ENCODE assay signal across 10 cellular contexts in genomic region chr17:44733753-44734152, GRCh38. TPM values are rescaled to one million over a fixed set of nuclear protein-coding genes. Genes with fewer than 3 reads are reported as not detected.
A peak's percentile ranks its signal among the peaks of the same experiment; 100 is the strongest.
DNase-seq lines count a peak whose midpoint lies in the region; ATAC-seq and TF ChIP-seq lines count a peak whose summit lies in the region.
"Had no signal": no experiment of that assay in that cellular context is flagged by ENCODE, and none has a peak within 500 bp of the region (broad histone marks: within the 10 kb centered on the region; RNA-seq: fewer than 3 reads in every experiment).

No MANE protein-coding gene starts in this region.

- H3K27ac Mint-ChIP-seq in CD8-positive, alpha-beta memory T cell, result peak overlapping the region in 1 of 8 donors; percentile 33

- peaks cover 0 to 10% (median 3%) of the 10 kb centered on the region in 3 donors for H3K36me3 Mint-ChIP-seq in CD8-positive, alpha-beta memory T cell

- H3K36me3 ChIP-seq in DND-41 (ENCODE audit: insufficient read depth, low read length) (peaks cover 59% of the 10 kb centered on the region), HUES48 (ENCODE audit: control insufficient read depth, insufficient read depth, low read length) (peaks cover 63% of the 10 kb centered on the region)
- H3K36me3 ChIP-seq in CD8-positive, alpha-beta memory T cell (ENCODE audit: insufficient read depth, low read length), result no peaks in the 10 kb centered on the region

- no peaks in the 10 kb centered on the region for H3K9me3 Mint-ChIP-seq in CD8-positive, alpha-beta memory T cell

- DNase-seq in DND-41 (no peak), astrocyte of the cerebellum (ENCODE audit: low read depth) (no peak), iris pigment epithelial cell (ENCODE audit: low read depth) (peak; percentile 16), HK-2 (ENCODE audit: unreplicated experiment) (no peak)
- DNase-seq in CD8-positive, alpha-beta memory T cell, result no peak
- DNase-seq: NCI-H1436 had no signal

- no peak overlapping the region for H3K4me2 ChIP-seq in DND-41 (ENCODE audit: insufficient read depth, low read length)

- no peak overlapping the region for H2AFZ ChIP-seq in DND-41 (ENCODE audit: low read depth, low read length)

- ATAC-seq in DND-41 (ENCODE audit: insufficient read depth, low read depth) (peak; percentile 69), GM19467 (IDR thresholded peaks at IDR 0.05; ENCODE audit: unreplicated experiment) (no peak), HG02852 (IDR thresholded peaks at IDR 0.05; ENCODE audit: unreplicated experiment) (no peak)
- ATAC-seq: left lobe of liver had no signal

- H3K4me3 ChIP-seq in DND-41 (ENCODE audit: low read depth in 1 of 2, low read length in 2 of 2), result no peak overlapping the region
- no peak overlapping the region for H3K4me3 ChIP-seq in HUES48 (ENCODE audit: low read depth, low read length)
- H3K4me3 ChIP-seq in astrocyte of the cerebellum (ENCODE audit: low read depth, low read length), result no peak overlapping the region
- H3K4me3 ChIP-seq in CD8-positive, alpha-beta memory T cell (ENCODE audit: low read length), result no peak overlapping the region

- no peaks in the 10 kb centered on the region for H3K9me3 ChIP-seq in DND-41 (ENCODE audit: insufficient read depth, low read length, severe bottlenecking)
- no peaks in the 10 kb centered on the region for H3K9me3 ChIP-seq in HUES48 (ENCODE audit: control insufficient read depth, insufficient read depth, low read length)
- H3K9me3 ChIP-seq in CD8-positive, alpha-beta memory T cell (ENCODE audit: low read length), result no peaks in the 10 kb centered on the region

- H4K20me1 ChIP-seq in DND-41 (ENCODE audit: insufficient read depth, low read length), result no peaks in the 10 kb centered on the region

- no peaks in the 10 kb centered on the region for H3K27me3 ChIP-seq in DND-41 (ENCODE audit: insufficient read depth, low read length, poor library complexity)
- no peaks in the 10 kb centered on the region for H3K27me3 ChIP-seq in HUES48 (ENCODE audit: control insufficient read depth, insufficient read depth, low read length)
- H3K27me3 ChIP-seq in CD8-positive, alpha-beta memory T cell (ENCODE audit: insufficient read depth, low read length, poor library complexity, severe bottlenecking), result no peaks in the 10 kb centered on the region

- TF ChIP-seq CTCF in DND-41 (IDR thresholded peaks at IDR 0.05; ENCODE audit: borderline replicate concordance, extremely low read depth, low read length, poor library complexity, severe bottlenecking) (peak; percentile 51), astrocyte of the cerebellum (IDR thresholded peaks at IDR 0.05; ENCODE audit: low read depth, low read length, missing control alignments) (peak; percentile 61)

- H3K79me2 ChIP-seq in DND-41 (ENCODE audit: insufficient read depth, low read length), result no peaks in the 10 kb centered on the region

- POLR2A ChIA-PET in CD8-positive, alpha-beta memory T cell (lab: Charles Lee), result no interaction called here

- CTCF ChIA-PET in CD8-positive, alpha-beta memory T cell (lab: Charles Lee), result no interaction called here

- no peaks in the 10 kb centered on the region for H3K4me1 ChIP-seq in DND-41 (ENCODE audit: insufficient read depth, low read length)
- peaks cover 8% of the 10 kb centered on the region; the same call in 1 of the 2 replicates for H3K4me1 ChIP-seq in HUES48 (ENCODE audit: control insufficient read depth, insufficient read depth, low read length)
- no peaks in the 10 kb centered on the region for H3K4me1 ChIP-seq in CD8-positive, alpha-beta memory T cell (ENCODE audit: insufficient read depth, low read length)

- no peak overlapping the region for H3K4me3 Mint-ChIP-seq in CD8-positive, alpha-beta memory T cell

- H3K4me1 Mint-ChIP-seq in CD8-positive, alpha-beta memory T cell, result no peaks in the 10 kb centered on the region

- no peaks in the 10 kb centered on the region for H3K27me3 Mint-ChIP-seq in CD8-positive, alpha-beta memory T cell

- H3K9ac ChIP-seq in DND-41 (ENCODE audit: low read depth, low read length), result no peak overlapping the region
- no peak overlapping the region for H3K9ac ChIP-seq in HUES48 (ENCODE audit: low read depth, low read length)

- in situ Hi-C loops in astrocyte of the cerebellum (cut with HindIII; ENCODE audit: low sequenced_read_pairs), result no loop called here

- H3K27ac ChIP-seq in DND-41 (ENCODE audit: low read length) (no peak overlapping the region), HUES48 (ENCODE audit: low read depth, low read length) (peak overlapping the region; percentile 22)
- H3K27ac ChIP-seq in CD8-positive, alpha-beta memory T cell (ENCODE audit: low read depth, low read length), result no peak overlapping the region

RNA-seq across cellular contexts. Expression of gene ADAM11, which starts 25.0 kb away (rescaled TPM):
- total RNA-seq in CD8-positive, alpha-beta memory T cell, result under 1 TPM; 0.35 to 0.71 TPM
- polyA plus RNA-seq in CD8-positive, alpha-beta memory T cell, result not detected

RNA-seq across cellular contexts. Expression of gene DBF4B, which starts 25.3 kb away (rescaled TPM):
- total RNA-seq in CD8-positive, alpha-beta memory T cell, result 10 to 100 TPM; 15.2 to 16.1 TPM
- 0.75 TPM for polyA plus RNA-seq in CD8-positive, alpha-beta memory T cell

RNA-seq across cellular contexts. Expression of gene CCDC43, which starts 44.2 kb away (rescaled TPM):
- total RNA-seq in CD8-positive, alpha-beta memory T cell, result 10 to 100 TPM; 30.6 to 30.9 TPM
- polyA plus RNA-seq in CD8-positive, alpha-beta memory T cell, result 13.0 TPM
